In genomic region chr16:9330036-9330545, GRCh38 we compare ENCODE assay signal across 14 cellular contexts.
"Had no signal": no experiment of that assay in that cellular context is flagged by ENCODE, and none has a peak within 500 bp of the region (broad histone marks: within the 10 kb centered on the region; RNA-seq: fewer than 3 reads in every experiment).

No MANE protein-coding gene starts in this region.

- H3K27ac Mint-ChIP-seq: activated T-helper 17 cell treated with anti-CD3 and anti-CD28 coated beads, Interleukin-2, amount 50 U/mL, for 72 hours; stimulated activated naive B cell treated with anti-CD40 and anti-IgM and Interleukin-4, amounts not matched to agents 10 μg/mL and 1 μg/mL and 100 μg/mL, for 72 hours had no signal

- H3K9me3 ChIP-seq: colonic mucosa, upper lobe of right lung had no signal

- H3K27me3 ChIP-seq: colonic mucosa, heart right ventricle, upper lobe of right lung had no signal

- H3K4me1 ChIP-seq: colonic mucosa, heart right ventricle, upper lobe of right lung had no signal

- H3K27ac ChIP-seq: colonic mucosa, heart right ventricle, upper lobe of right lung, VCaP had no signal

- H3K36me3 ChIP-seq: colonic mucosa, heart right ventricle, upper lobe of right lung had no signal

- H3K36me3 Mint-ChIP-seq: stimulated activated naive B cell treated with anti-CD40 and anti-IgM and Interleukin-4, amounts not matched to agents 10 μg/mL and 1 μg/mL and 100 μg/mL, for 72 hours had no signal

- ATAC-seq: activated T-helper 17 cell treated with anti-CD3 and anti-CD28 coated beads, Interleukin-2, amount 50 U/mL, for 72 hours; heart right ventricle; left lobe of liver; stimulated activated naive B cell treated with anti-CD40 and anti-IgM and Interleukin-4, amounts not matched to agents 10 μg/mL and 1 μg/mL and 100 μg/mL, for 72 hours; upper lobe of right lung had no signal

- H3K4me3 Mint-ChIP-seq: activated T-helper 17 cell treated with anti-CD3 and anti-CD28 coated beads, Interleukin-2, amount 50 U/mL, for 72 hours; stimulated activated naive B cell treated with anti-CD40 and anti-IgM and Interleukin-4, amounts not matched to agents 10 μg/mL and 1 μg/mL and 100 μg/mL, for 72 hours had no signal

- DNase-seq: activated CD4-positive, alpha-beta T cell treated with anti-CD3 and anti-CD28 coated beads for 1 hour; activated CD4-positive, alpha-beta T cell treated with anti-CD3 and anti-CD28 coated beads, Interleukin-2, amount 50 U/mL, for 48 hours; activated naive CD4-positive, alpha-beta T cell treated with Interleukin-2 at 50 U/mL for 16 hours; colonic mucosa; effector CD4-positive, alpha-beta T cell; heart right ventricle; mammary epithelial cell; stimulated activated CD4-positive, alpha-beta T cell treated with anti-CD3 and anti-CD28 coated beads, Interleukin-2, amount 100 ng/mL, for 48 hours; stimulated activated naive B cell treated with anti-CD40 and anti-IgM and Interleukin-4, amounts not matched to agents 10 μg/mL and 1 μg/mL and 100 μg/mL, for 72 hours; substantia nigra; upper lobe of right lung had no signal

- H3K4me3 ChIP-seq: colonic mucosa, heart right ventricle, upper lobe of right lung had no signal

- H3K4me1 Mint-ChIP-seq: activated T-helper 17 cell treated with anti-CD3 and anti-CD28 coated beads, Interleukin-2, amount 50 U/mL, for 72 hours; stimulated activated naive B cell treated with anti-CD40 and anti-IgM and Interleukin-4, amounts not matched to agents 10 μg/mL and 1 μg/mL and 100 μg/mL, for 72 hours had no signal
